ENCODE assay signal across 13 cellular contexts in genomic region chr3:171791695-171792082, GRCh38. TPM values are rescaled to one million over a fixed set of nuclear protein-coding genes. Genes with fewer than 3 reads are reported as not detected.
DNase-seq lines count a peak whose midpoint lies in the region; ATAC-seq, FAIRE-seq and TF ChIP-seq lines count a peak whose summit lies in the region.
"Had no signal": no experiment of that assay in that cellular context is flagged by ENCODE, and none has a peak within 500 bp of the region (broad histone marks: within the 10 kb centered on the region; RNA-seq: fewer than 3 reads in every experiment).

No MANE protein-coding gene starts in this region.

- H3K79me1 ChIP-seq in neuronal stem cell (ENCODE audit: low read depth, low read length) = peaks cover 2% of the 10 kb centered on the region

- no peak overlapping the region for H4K91ac ChIP-seq in neuronal stem cell (ENCODE audit: low read depth, low read length, poor library complexity)

- peaks cover 6 to 10% of the 10 kb centered on the region in 2 donors for H3K4me1 ChIP-seq in neuronal stem cell (ENCODE audit: control insufficient read depth in 2 of 2, insufficient read depth in 1 of 2, low read depth in 1 of 2, low read length in 2 of 2)

- no peak overlapping the region for H3K4me3 ChIP-seq in fibroblast of mammary gland (ENCODE audit: control insufficient read depth, low read depth, low read length)
- no peak overlapping the region for H3K4me3 ChIP-seq in neuronal stem cell (ENCODE audit: low read length in 2 of 2)

- no peak overlapping the region for H2BK120ac ChIP-seq in neuronal stem cell (ENCODE audit: low read depth, low read length)

- H3K14ac ChIP-seq in neuronal stem cell (ENCODE audit: low read length) = no peak overlapping the region

- no peak overlapping the region for H2BK15ac ChIP-seq in neuronal stem cell (ENCODE audit: low read length)

- POLR2A ChIA-PET in RWPE1 (lab: Yijun Ruan, JAX; ENCODE audit: low non-redundant PET) = no interaction called here

- no peak overlapping the region for H3K4me2 ChIP-seq in neuronal stem cell (ENCODE audit: insufficient read depth, low read length, poor library complexity, severe bottlenecking)

- ATAC-seq in HG03280 (IDR thresholded peaks at IDR 0.05; ENCODE audit: unreplicated experiment) = no peak
- ATAC-seq: activated T-cell treated with anti-CD3 and anti-CD28 coated beads, Interleukin-2, amount 50 U/mL, for 72 hours; stimulated activated naive B cell treated with anti-CD40 and anti-IgM and Interleukin-4, amounts not matched to agents 10 μg/mL and 1 μg/mL and 100 μg/mL, for 72 hours had no signal

- no peak overlapping the region for H3K23ac ChIP-seq in neuronal stem cell (ENCODE audit: low read depth, low read length, poor library complexity)

- H2BK12ac ChIP-seq in neuronal stem cell (ENCODE audit: low read length) = no peak overlapping the region

- peak overlapping the region; percentile 82 for H2AFZ ChIP-seq in neuronal stem cell (ENCODE audit: low read length)

- H3K9ac ChIP-seq in neuronal stem cell (ENCODE audit: low read depth, low read length, poor library complexity) = no peak overlapping the region

- TF ChIP-seq CTCF in RWPE1 (conservative IDR thresholded peaks at IDR 0.05; ENCODE audit: low read depth) (no peak), fibroblast of mammary gland (conservative IDR thresholded peaks at IDR 0.05; ENCODE audit: control insufficient read depth, insufficient read depth, low read depth, low read length) (no peak), D721Med (IDR thresholded peaks at IDR 0.05; ENCODE audit: insufficient read depth, missing control alignments) (no peak)

- H3K27me3 ChIP-seq in neuronal stem cell (ENCODE audit: control insufficient read depth in 3 of 3, insufficient read depth in 3 of 3, low read depth in 1 of 3, low read length in 3 of 3) = no peaks in the 10 kb centered on the region

- no peak overlapping the region for H3K18ac ChIP-seq in neuronal stem cell (ENCODE audit: low read length)

- H4K8ac ChIP-seq in neuronal stem cell (ENCODE audit: low read depth, low read length) = no peak overlapping the region

- no peak for FAIRE-seq in D721Med (lab: Jason Lieb, UNC)

- no CpG with 5 or more reads among the region's 5 CpGs for WGBS in neuronal stem cell (ENCODE audit: extremely low coverage in 2 of 2, insufficient read length in 2 of 2, insufficient replicate concordance in 1 of 2), 2 donors

- no peaks in the 10 kb centered on the region for H3K9me3 ChIP-seq in neuronal stem cell (replicated peaks in 1 of 2; ENCODE audit: control insufficient read depth in 2 of 2, insufficient read depth in 1 of 2, low read depth in 1 of 2, low read length in 2 of 2)

- H3K36me3 ChIP-seq in neuronal stem cell (replicated peaks in 1 of 2; ENCODE audit: control insufficient read depth in 2 of 2, insufficient read depth in 2 of 2, low read length in 2 of 2) = no peaks in the 10 kb centered on the region

- no peak overlapping the region for H3K4ac ChIP-seq in neuronal stem cell (ENCODE audit: low read length)

- H2BK5ac ChIP-seq in neuronal stem cell (ENCODE audit: low read length) = no peak overlapping the region

- DNase-seq in DMS53 treated with DMSO at 0.1 percent for 48 hours (lab: John Stamatoyannopoulos, UW; ENCODE audit: unreplicated experiment) (peak; percentile 18), RWPE1 (ENCODE audit: low spot score) (peak; percentile 54), fibroblast of mammary gland (ENCODE audit: low read depth) (peak; percentile 66), neuronal stem cell (ENCODE audit: low spot score) (no peak), hepatic stellate cell (ENCODE audit: low spot score) (no peak), NK-92 (lab: John Stamatoyannopoulos, UW; ENCODE audit: unreplicated experiment) (no peak), D721Med (ENCODE audit: insufficient read length, low spot score) (no peak)
- DNase-seq: activated T-cell treated with anti-CD3 and anti-CD28 coated beads, Interleukin-2, amount 50 U/mL, for 72 hours; DMS79; NCI-H187; retina; stimulated activated naive B cell treated with anti-CD40 and anti-IgM and Interleukin-4, amounts not matched to agents 10 μg/mL and 1 μg/mL and 100 μg/mL, for 72 hours had no signal

- H2AK5ac ChIP-seq in neuronal stem cell (ENCODE audit: low read depth, low read length) = no peak overlapping the region

- CTCF ChIA-PET in RWPE1 (lab: Yijun Ruan, JAX) = interaction anchor here (1.1 to 2.2 kb wide), 2 partner anchors 19 to 37 kb away, joined by 4 to 5 read pairs; no protein-coding TSS in a partner anchor

- no peak overlapping the region for H3K27ac ChIP-seq in RWPE1
- no peak overlapping the region for H3K27ac ChIP-seq in neuronal stem cell (replicated peaks; ENCODE audit: low read length)

RNA-seq across cellular contexts. Expression of gene PLD1, which starts 18.6 kb away (rescaled TPM):
- 1.6 TPM for polyA plus RNA-seq in neuronal stem cell (2013, experiment 1 of 2)
- 0.36 TPM for polyA plus RNA-seq in neuronal stem cell (2013, experiment 2 of 2)

RNA-seq across cellular contexts. Expression of gene TMEM212, which starts 51.5 kb away (rescaled TPM):
- not detected for polyA plus RNA-seq in neuronal stem cell (2013, experiment 1 of 2)
- polyA plus RNA-seq in neuronal stem cell (2013, experiment 2 of 2) = not detected

Comparison
In these comparisons a context has a peak if more than half of its experiments do, and no peak if none do; other contexts are left out.
1. DNase-seq: peak in DMS53 treated with DMSO at 0.1 percent for 48 hours (single experiment), RWPE1 (single experiment) and fibroblast of mammary gland (single experiment); none in neuronal stem cell (single experiment), hepatic stellate cell (single experiment), NK-92 (single experiment) and D721Med (single experiment).